In genomic region chr6:86936834-86937218, GRCh38 we compare ENCODE assay signal across 2 cellular contexts.
A peak's percentile ranks its signal among the peaks of the same experiment; 100 is the strongest.
TF ChIP-seq lines count a peak whose summit lies in the region.

No MANE protein-coding gene starts in this region.

TF ChIP-seq in HEK293, 187 proteins besides CTCF, POLR2A, EP300 and RAD21:
- TF ChIP-seq KLF10 (tag by site-specific recombination; IDR thresholded peaks at IDR 0.05): no peak
- TF ChIP-seq KLF9 (tag by site-specific recombination; IDR thresholded peaks at IDR 0.05; ENCODE audit: low read depth): no peak
- TF ChIP-seq ZNF571 (tag by site-specific recombination; IDR thresholded peaks at IDR 0.05): no peak

TF ChIP-seq in H1, 55 proteins besides CTCF, POLR2A, EP300 and RAD21:
- TF ChIP-seq YY1 (IDR thresholded peaks at IDR 0.05; ENCODE audit: low read depth, low read length) (no peak; the same call in 1 of the 2 replicates), SIN3A (conservative IDR thresholded peaks at IDR 0.05 in 1 of 2, IDR thresholded peaks at IDR 0.05 in 1 of 2; ENCODE audit: low read depth in 1 of 2, low read length in 2 of 2) (0 out of 4 replicates have a peak, but pooled peaks of 1 of the 2 experiments have one; percentile 33), CEBPB (IDR thresholded peaks at IDR 0.05; ENCODE audit: low read depth, low read length) (no peak), MAX (IDR thresholded peaks at IDR 0.05) (peak; percentile 85), USF2 (IDR thresholded peaks at IDR 0.05; ENCODE audit: low read length) (no peak), TAF1 (IDR thresholded peaks at IDR 0.05; ENCODE audit: low read depth, low read length) (0 out of 2 replicates have a peak, but pooled peaks have one; percentile 29), SP2 (IDR thresholded peaks at IDR 0.05; ENCODE audit: low read length) (no peak), SIRT6 (IDR thresholded peaks at IDR 0.05; ENCODE audit: low read length) (no peak), KDM1A (IDR thresholded peaks at IDR 0.05; ENCODE audit: borderline replicate concordance, low read length) (peak; percentile 5; the same call in 1 of the 2 replicates), ASH2L (IDR thresholded peaks at IDR 0.05; ENCODE audit: low read length) (no peak), SP1 (IDR thresholded peaks at IDR 0.05; ENCODE audit: low read depth, low read length) (no peak), EGR1 (IDR thresholded peaks at IDR 0.05; ENCODE audit: borderline replicate concordance, low read depth, low read length) (0 out of 2 replicates have a peak, but pooled peaks have one; percentile 30), NRF1 (IDR thresholded peaks at IDR 0.05; ENCODE audit: low read depth, low read length) (no peak), RNF2 (IDR thresholded peaks at IDR 0.05; ENCODE audit: borderline replicate concordance, low read depth, low read length, missing control alignments, poor library complexity, severe bottlenecking) (no peak), EZH2 (IDR thresholded peaks at IDR 0.05; ENCODE audit: low read depth, low read length, severe bottlenecking) (no peak), BCL11A (IDR thresholded peaks at IDR 0.05; ENCODE audit: low read depth in 2 of 2, low read length in 2 of 2) (no peak), TBP (IDR thresholded peaks at IDR 0.05; ENCODE audit: low read depth, low read length) (peak; percentile 85), GTF2F1 (IDR thresholded peaks at IDR 0.05; ENCODE audit: borderline replicate concordance, low read depth, low read length) (no peak), SUZ12 (IDR thresholded peaks at IDR 0.05; ENCODE audit: low read length) (no peak), KDM4A (IDR thresholded peaks at IDR 0.05; ENCODE audit: low read depth, low read length, severe bottlenecking) (no peak), E2F6 (IDR thresholded peaks at IDR 0.05) (peak; percentile 88)
